In genomic region chr6:117547688-117548621, GRCh38 we compare ENCODE assay signal across 8 cellular contexts. TPM values are rescaled to one million over a fixed set of nuclear protein-coding genes. Genes with fewer than 3 reads are reported as not detected.
DNase-seq lines count a peak whose midpoint lies in the region; ATAC-seq, FAIRE-seq and TF ChIP-seq lines count a peak whose summit lies in the region.

No MANE protein-coding gene starts in this region.

- H3K36me3 ChIP-seq in body of pancreas (replicated peaks in 1 of 2; ENCODE audit: insufficient read depth in 1 of 2, low read depth in 2 of 2) (peaks cover 0 to 2% of the 10 kb centered on the region in 2 donors), kidney (ENCODE audit: control insufficient read depth in 1 of 2, insufficient read depth in 2 of 2, low read length in 2 of 2) (peaks cover under 1 to 5% of the 10 kb centered on the region in 2 donors)

- no peaks in the 10 kb centered on the region for H3K4me1 ChIP-seq in body of pancreas
- peaks cover 7 to 9% of the 10 kb centered on the region in 2 donors for H3K4me1 ChIP-seq in kidney (ENCODE audit: control insufficient read depth in 1 of 2, insufficient read depth in 1 of 2, low read depth in 1 of 2, low read length in 2 of 2)

- no peaks in the 10 kb centered on the region for H3K27me3 Mint-ChIP-seq in nephron progenitor cell (ENCODE audit: low read depth, poor library complexity)

- H3K9ac ChIP-seq in kidney (ENCODE audit: low read length in 2 of 2), result peak overlapping the region in 1 of 2 donors; percentile 66

- peaks cover 5% of the 10 kb centered on the region for H3K36me3 Mint-ChIP-seq in nephron progenitor cell (ENCODE audit: low read depth)

- intact Hi-C loops in body of pancreas (cut with DNase I) (no loop called here), kidney (cut with DNase I) (no loop called here)

- H3K4me1 Mint-ChIP-seq in nephron progenitor cell, result no peaks in the 10 kb centered on the region

- no peak overlapping the region for H3K27ac Mint-ChIP-seq in nephron progenitor cell

- no peaks in the 10 kb centered on the region for H3K9me3 Mint-ChIP-seq in nephron progenitor cell

- H3K27me3 ChIP-seq in body of pancreas, result no peaks in the 10 kb centered on the region

- no peak overlapping the region for H3K4me3 Mint-ChIP-seq in nephron progenitor cell

- TF ChIP-seq CTCF in body of pancreas (IDR thresholded peaks at IDR 0.05) (peak in 2 of 7 experiments; percentile 9 to 17), kidney (IDR thresholded peaks at IDR 0.05; ENCODE audit: borderline replicate concordance, extremely low read depth, insufficient read depth) (no peak), nephron progenitor cell (IDR thresholded peaks at IDR 0.05) (no peak)

- in situ Hi-C loops in G401 (cut with HindIII; ENCODE audit: low sequenced_read_pairs), result no loop called here

- peak overlapping the region in 1 of 4 donors; percentile 13 for H3K27ac ChIP-seq in body of pancreas
- peak overlapping the region; percentile 20 to 43 for H3K27ac ChIP-seq in kidney (ENCODE audit: low read depth in 2 of 2, low read length in 2 of 2)

- WGBS in body of pancreas, 2 donors, result 47 to 60% methylated on average over 11 to 53 of the region's 64 CpGs

- H3K4me3 ChIP-seq in body of pancreas, result no peak overlapping the region
- peak overlapping the region; percentile 47 to 72 for H3K4me3 ChIP-seq in kidney (ENCODE audit: low read length in 2 of 2)

- peak; percentile 87 for DNase-seq in G401 (ENCODE audit: low spot score)
- DNase-seq in T-helper 2 cell, result peak; percentile 5 to 68 (median 26)
- peak; percentile 51 to 79 (median 70) for DNase-seq in body of pancreas
- DNase-seq in kidney, result peak; percentile 89
- DNase-seq in stimulated activated CD4-positive, alpha-beta T cell treated with anti-CD3 and anti-CD28 coated beads, Interleukin-1b, Interleukin-23, amount 100 ng/mL, for 48 hours, result peak; percentile 30
- no peak for DNase-seq in DMS 273 (lab: John Stamatoyannopoulos, UW; ENCODE audit: unreplicated experiment)
- DNase-seq in nephron progenitor cell, result no peak

- no peaks in the 10 kb centered on the region for H3K9me3 ChIP-seq in body of pancreas
- H3K9me3 ChIP-seq in kidney (ENCODE audit: control insufficient read depth in 1 of 2, low read length in 2 of 2), result no peaks in the 10 kb centered on the region

- TF ChIP-seq POLR2A in body of pancreas (IDR thresholded peaks at IDR 0.05), result no peak

- no peak for FAIRE-seq in kidney (lab: Jason Lieb, UNC)

- ATAC-seq in HG02970 (IDR thresholded peaks at IDR 0.05; ENCODE audit: low FRiP score, unreplicated experiment) (peak; percentile 56), body of pancreas (peak; percentile 70)

RNA-seq across cellular contexts. Expression of gene GOPC, which starts 54.4 kb away (rescaled TPM):
- 11.1 and 15.1 TPM in 2 replicates for total RNA-seq in G401 (2014; rRNA removed; shearing (Covaris generic))
- total RNA-seq in body of pancreas, result 10 to 100 TPM in 1 of 2 donors, 1 to 10 TPM in 1; 7.9 to 16.6 TPM
- 21.4 TPM for total RNA-seq in kidney
- polyA plus RNA-seq in kidney (ENCODE audit: insufficient read depth, low read depth, low replicate concordance), result 12.5 TPM

Comparison
In these comparisons a context has a peak if more than half of its experiments do, and no peak if none do; other contexts are left out.
1. DNase-seq: peak in G401 (single experiment), T-helper 2 cell (5 of 5), body of pancreas (4 of 4), kidney (single experiment) and stimulated activated CD4-positive, alpha-beta T cell treated with anti-CD3 and anti-CD28 coated beads, Interleukin-1b, Interleukin-23, amount 100 ng/mL, for 48 hours (single experiment); none in DMS 273 (single experiment) and nephron progenitor cell (single experiment).
2. H3K4me3 ChIP-seq: peak in kidney (2 of 2); none in body of pancreas (0 of 2).